In genomic region chr9:126704157-126704941, GRCh38 we compare ENCODE assay signal across 8 cellular contexts.
A peak's percentile ranks its signal among the peaks of the same experiment; 100 is the strongest.
DNase-seq lines count a peak whose midpoint lies in the region; ATAC-seq and TF ChIP-seq lines count a peak whose summit lies in the region.

No MANE protein-coding gene starts in this region.

- H3K27me3 ChIP-seq in GM23338 (ENCODE audit: insufficient read depth) (peaks cover 26% of the 10 kb centered on the region), stomach (peaks cover 0 to 89% (median 50%) of the 10 kb centered on the region in 3 donors), Karpas-422 (ENCODE audit: low read length) (no peaks in the 10 kb centered on the region)

- no peaks in the 10 kb centered on the region for H3K36me3 Mint-ChIP-seq in GM23338 (ENCODE audit: low read depth)

- no peaks in the 10 kb centered on the region for H3F3A ChIP-seq in GM23338 (replicated peaks; ENCODE audit: low read depth)

- H3K36me3 ChIP-seq in GM23338 (ENCODE audit: insufficient read depth) (no peaks in the 10 kb centered on the region), stomach (no peaks in the 10 kb centered on the region), Karpas-422 (ENCODE audit: insufficient read depth, low read length) (no peaks in the 10 kb centered on the region)

- no peak for TF ChIP-seq POLR2A in stomach (IDR thresholded peaks at IDR 0.05)

- peak overlapping the region; percentile 2; the same call in 1 of the 3 replicates for H3K4me3 Mint-ChIP-seq in GM23338

- H3K27ac Mint-ChIP-seq in GM23338 = no peak overlapping the region

- no peak for TF ChIP-seq EP300 in stomach (IDR thresholded peaks at IDR 0.05)

- H3K4me1 ChIP-seq in GM23338 (ENCODE audit: insufficient read depth) (peaks cover 3% of the 10 kb centered on the region), stomach (peaks cover 11 to 17% (median 16%) of the 10 kb centered on the region in 4 donors), Karpas-422 (ENCODE audit: low read length) (no peaks in the 10 kb centered on the region)

- TF ChIP-seq CTCF in GM23338 (conservative IDR thresholded peaks at IDR 0.05; ENCODE audit: low read depth in 2 of 2) = no peak
- TF ChIP-seq CTCF in stomach (IDR thresholded peaks at IDR 0.05) = no peak

- no peaks in the 10 kb centered on the region for H4K20me1 ChIP-seq in GM23338 (replicated peaks; ENCODE audit: insufficient read depth)
- H4K20me1 ChIP-seq in Karpas-422 (ENCODE audit: insufficient read depth, low read depth, low read length) = 0 out of 2 replicates have a peak, but pooled peaks cover 3% of the 10 kb centered on the region

- WGBS in stomach, 5 donors = 27 to 45% (median 38%) methylated on average over 11 to 15 of the region's 15 CpGs

- H2AFZ ChIP-seq in GM23338 (peak overlapping the region; percentile 43), Karpas-422 (ENCODE audit: low read length) (no peak overlapping the region)

- H3K9me2 ChIP-seq in GM23338 (ENCODE audit: insufficient read depth) = no peaks in the 10 kb centered on the region
- no peaks in the 10 kb centered on the region for H3K9me2 ChIP-seq in Karpas-422 (replicated peaks; ENCODE audit: insufficient read depth, low read length)

- no peaks in the 10 kb centered on the region for H3K79me2 ChIP-seq in GM23338 (replicated peaks; ENCODE audit: insufficient read depth)
- no peaks in the 10 kb centered on the region for H3K79me2 ChIP-seq in Karpas-422 (ENCODE audit: low read length)

- H3K4me1 Mint-ChIP-seq in GM23338 = peaks cover 21% of the 10 kb centered on the region

- peak; percentile 8 for ATAC-seq in GM23338

- H3K4me3 ChIP-seq in GM23338 = no peak overlapping the region
- H3K4me3 ChIP-seq in stomach = no peak overlapping the region
- no peak overlapping the region for H3K4me3 ChIP-seq in Karpas-422 (ENCODE audit: low read length)

- H3K27me3 Mint-ChIP-seq in GM23338 (ENCODE audit: insufficient read depth, low read depth, poor library complexity) = peaks cover 35% of the 10 kb centered on the region

- H3K9me3 Mint-ChIP-seq in GM23338 = no peaks in the 10 kb centered on the region

- H3K4me2 ChIP-seq in GM23338 (peak overlapping the region; percentile 72; the same call in 1 of the 2 replicates), Karpas-422 (ENCODE audit: low read depth, low read length, poor library complexity, severe bottlenecking) (no peak overlapping the region)

- DNase-seq in GM23338 (ENCODE audit: low spot score) (no peak), RPMI7951 (ENCODE audit: low read depth) (peak; percentile 37), cerebellar cortex (ENCODE audit: low spot score) (peak; percentile 73), nucleus accumbens (lab: John Stamatoyannopoulos, UW) (peak in 42 of 56 donors; percentile 10 to 90 (median 59)), stomach (no peak), UCSD-AML1 (lab: John Stamatoyannopoulos, UW; ENCODE audit: unreplicated experiment) (no peak), GF-D8 (lab: John Stamatoyannopoulos, UW) (no peak), Karpas-422 (no peak)

- H3K27ac ChIP-seq in GM23338 (ENCODE audit: low read depth) (no peak overlapping the region), stomach (no peak overlapping the region), Karpas-422 (ENCODE audit: low read length) (no peak overlapping the region)

- H3K9me3 ChIP-seq in stomach (no peaks in the 10 kb centered on the region), Karpas-422 (ENCODE audit: low read length) (no peaks in the 10 kb centered on the region)

- intact Hi-C loops in stomach (cut with DNase I; ENCODE audit: low total_unique reads) = no loop called here

- H3K9ac ChIP-seq in Karpas-422 (ENCODE audit: low read length) = no peak overlapping the region

TF ChIP-seq in GM23338, 12 proteins besides CTCF, POLR2A, EP300 and RAD21:
- TF ChIP-seq JUNB (IDR thresholded peaks at IDR 0.05; ENCODE audit: unreplicated experiment) (no peak), ZNF462 (CRISPR knock-in tag; IDR thresholded peaks at IDR 0.05) (no peak), EZH2 (IDR thresholded peaks at IDR 0.05; ENCODE audit: low read depth, unreplicated experiment) (no peak)

Comparison
In these comparisons a context has a peak if more than half of its experiments do, and no peak if none do; other contexts are left out.
1. DNase-seq: peak in RPMI7951 (single experiment), cerebellar cortex (single experiment) and nucleus accumbens (42 of 56); none in GM23338 (single experiment), stomach (single experiment), UCSD-AML1 (single experiment), GF-D8 (single experiment) and Karpas-422 (single experiment).